ENCODE assay signal across 1 cellular context in the genomic region with DNA sequence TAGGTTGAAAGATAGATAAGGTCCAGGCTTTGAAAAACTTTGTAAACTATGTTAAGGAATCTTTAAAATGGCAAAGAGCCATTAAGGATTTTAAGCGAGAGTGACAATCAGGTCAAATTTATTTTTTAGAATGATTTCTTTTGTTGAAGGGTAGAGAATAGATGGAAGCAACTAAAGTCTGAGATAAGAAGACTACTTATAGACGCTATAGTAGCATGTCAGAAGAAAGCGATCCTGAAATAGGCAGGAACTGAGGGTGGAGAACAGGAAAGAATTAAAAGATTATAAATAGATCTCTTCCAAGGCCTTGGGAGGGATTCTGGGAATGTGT.
TF ChIP-seq lines count a peak whose summit lies in the region.

No MANE protein-coding gene starts in this region.

TF ChIP-seq in K562, 482 proteins besides CTCF, POLR2A, EP300 and RAD21 (continues in another document):
- TF ChIP-seq, protein P1, sequence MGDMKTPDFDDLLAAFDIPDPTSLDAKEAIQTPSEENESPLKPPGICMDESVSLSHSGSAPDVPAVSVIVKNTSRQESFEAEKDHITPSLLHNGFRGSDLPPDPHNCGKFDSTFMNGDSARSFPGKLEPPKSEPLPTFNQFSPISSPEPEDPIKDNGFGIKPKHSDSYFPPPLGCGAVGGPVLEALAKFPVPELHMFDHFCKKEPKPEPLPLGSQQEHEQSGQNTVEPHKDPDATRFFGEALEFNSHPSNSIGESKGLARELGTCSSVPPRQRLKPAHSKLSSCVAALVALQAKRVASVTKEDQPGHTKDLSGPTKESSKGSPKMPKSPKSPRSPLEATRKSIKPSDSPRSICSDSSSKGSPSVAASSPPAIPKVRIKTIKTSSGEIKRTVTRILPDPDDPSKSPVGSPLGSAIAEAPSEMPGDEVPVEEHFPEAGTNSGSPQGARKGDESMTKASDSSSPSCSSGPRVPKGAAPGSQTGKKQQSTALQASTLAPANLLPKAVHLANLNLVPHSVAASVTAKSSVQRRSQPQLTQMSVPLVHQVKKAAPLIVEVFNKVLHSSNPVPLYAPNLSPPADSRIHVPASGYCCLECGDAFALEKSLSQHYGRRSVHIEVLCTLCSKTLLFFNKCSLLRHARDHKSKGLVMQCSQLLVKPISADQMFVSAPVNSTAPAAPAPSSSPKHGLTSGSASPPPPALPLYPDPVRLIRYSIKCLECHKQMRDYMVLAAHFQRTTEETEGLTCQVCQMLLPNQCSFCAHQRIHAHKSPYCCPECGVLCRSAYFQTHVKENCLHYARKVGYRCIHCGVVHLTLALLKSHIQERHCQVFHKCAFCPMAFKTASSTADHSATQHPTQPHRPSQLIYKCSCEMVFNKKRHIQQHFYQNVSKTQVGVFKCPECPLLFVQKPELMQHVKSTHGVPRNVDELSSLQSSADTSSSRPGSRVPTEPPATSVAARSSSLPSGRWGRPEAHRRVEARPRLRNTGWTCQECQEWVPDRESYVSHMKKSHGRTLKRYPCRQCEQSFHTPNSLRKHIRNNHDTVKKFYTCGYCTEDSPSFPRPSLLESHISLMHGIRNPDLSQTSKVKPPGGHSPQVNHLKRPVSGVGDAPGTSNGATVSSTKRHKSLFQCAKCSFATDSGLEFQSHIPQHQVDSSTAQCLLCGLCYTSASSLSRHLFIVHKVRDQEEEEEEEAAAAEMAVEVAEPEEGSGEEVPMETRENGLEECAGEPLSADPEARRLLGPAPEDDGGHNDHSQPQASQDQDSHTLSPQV (IDR thresholded peaks at IDR 0.05), result 0 out of 2 replicates have a peak, but pooled peaks have one; percentile 5
- TF ChIP-seq, protein P2, sequence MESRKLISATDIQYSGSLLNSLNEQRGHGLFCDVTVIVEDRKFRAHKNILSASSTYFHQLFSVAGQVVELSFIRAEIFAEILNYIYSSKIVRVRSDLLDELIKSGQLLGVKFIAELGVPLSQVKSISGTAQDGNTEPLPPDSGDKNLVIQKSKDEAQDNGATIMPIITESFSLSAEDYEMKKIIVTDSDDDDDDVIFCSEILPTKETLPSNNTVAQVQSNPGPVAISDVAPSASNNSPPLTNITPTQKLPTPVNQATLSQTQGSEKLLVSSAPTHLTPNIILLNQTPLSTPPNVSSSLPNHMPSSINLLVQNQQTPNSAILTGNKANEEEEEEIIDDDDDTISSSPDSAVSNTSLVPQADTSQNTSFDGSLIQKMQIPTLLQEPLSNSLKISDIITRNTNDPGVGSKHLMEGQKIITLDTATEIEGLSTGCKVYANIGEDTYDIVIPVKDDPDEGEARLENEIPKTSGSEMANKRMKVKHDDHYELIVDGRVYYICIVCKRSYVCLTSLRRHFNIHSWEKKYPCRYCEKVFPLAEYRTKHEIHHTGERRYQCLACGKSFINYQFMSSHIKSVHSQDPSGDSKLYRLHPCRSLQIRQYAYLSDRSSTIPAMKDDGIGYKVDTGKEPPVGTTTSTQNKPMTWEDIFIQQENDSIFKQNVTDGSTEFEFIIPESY (CRISPR knock-in tag; IDR thresholded peaks at IDR 0.05), result no peak
- TF ChIP-seq, protein P3, sequence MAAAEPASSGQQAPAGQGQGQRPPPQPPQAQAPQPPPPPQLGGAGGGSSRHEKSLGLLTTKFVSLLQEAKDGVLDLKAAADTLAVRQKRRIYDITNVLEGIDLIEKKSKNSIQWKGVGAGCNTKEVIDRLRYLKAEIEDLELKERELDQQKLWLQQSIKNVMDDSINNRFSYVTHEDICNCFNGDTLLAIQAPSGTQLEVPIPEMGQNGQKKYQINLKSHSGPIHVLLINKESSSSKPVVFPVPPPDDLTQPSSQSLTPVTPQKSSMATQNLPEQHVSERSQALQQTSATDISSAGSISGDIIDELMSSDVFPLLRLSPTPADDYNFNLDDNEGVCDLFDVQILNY (CRISPR knock-in tag; IDR thresholded peaks at IDR 0.05), result no peak
- TF ChIP-seq HNRNPH1 (optimal IDR thresholded peaks at IDR 0.05; ENCODE audit: low read depth, low read length), result no peak
- TF ChIP-seq, protein P4, sequence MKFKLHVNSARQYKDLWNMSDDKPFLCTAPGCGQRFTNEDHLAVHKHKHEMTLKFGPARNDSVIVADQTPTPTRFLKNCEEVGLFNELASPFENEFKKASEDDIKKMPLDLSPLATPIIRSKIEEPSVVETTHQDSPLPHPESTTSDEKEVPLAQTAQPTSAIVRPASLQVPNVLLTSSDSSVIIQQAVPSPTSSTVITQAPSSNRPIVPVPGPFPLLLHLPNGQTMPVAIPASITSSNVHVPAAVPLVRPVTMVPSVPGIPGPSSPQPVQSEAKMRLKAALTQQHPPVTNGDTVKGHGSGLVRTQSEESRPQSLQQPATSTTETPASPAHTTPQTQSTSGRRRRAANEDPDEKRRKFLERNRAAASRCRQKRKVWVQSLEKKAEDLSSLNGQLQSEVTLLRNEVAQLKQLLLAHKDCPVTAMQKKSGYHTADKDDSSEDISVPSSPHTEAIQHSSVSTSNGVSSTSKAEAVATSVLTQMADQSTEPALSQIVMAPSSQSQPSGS (CRISPR knock-in tag; IDR thresholded peaks at IDR 0.05), result no peak
- TF ChIP-seq, protein P5, sequence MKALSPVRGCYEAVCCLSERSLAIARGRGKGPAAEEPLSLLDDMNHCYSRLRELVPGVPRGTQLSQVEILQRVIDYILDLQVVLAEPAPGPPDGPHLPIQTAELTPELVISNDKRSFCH (CRISPR knock-in tag; IDR thresholded peaks at IDR 0.05), result no peak
- TF ChIP-seq, protein P5 (tag; IDR thresholded peaks at IDR 0.05), result no peak
- no peak for TF ChIP-seq RFX1 (IDR thresholded peaks at IDR 0.05)
- no peak for TF ChIP-seq THRAP3 (IDR thresholded peaks at IDR 0.05; ENCODE audit: borderline replicate concordance)
- TF ChIP-seq GABPA (tag; conservative IDR thresholded peaks at IDR 0.05; ENCODE audit: low read depth), result 0 out of 2 replicates have a peak, but pooled peaks have one; percentile 10
- no peak for TF ChIP-seq OTX1 (CRISPR knock-in tag; IDR thresholded peaks at IDR 0.05)
- TF ChIP-seq RCOR1 (IDR thresholded peaks at IDR 0.05; ENCODE audit: borderline replicate concordance in 1 of 2, low read depth in 2 of 2, low read length in 2 of 2), result no peak
- no peak for TF ChIP-seq NR2C1 (IDR thresholded peaks at IDR 0.05)
- TF ChIP-seq NR2C1 (tag; IDR thresholded peaks at IDR 0.05), result no peak
- TF ChIP-seq, protein P6, sequence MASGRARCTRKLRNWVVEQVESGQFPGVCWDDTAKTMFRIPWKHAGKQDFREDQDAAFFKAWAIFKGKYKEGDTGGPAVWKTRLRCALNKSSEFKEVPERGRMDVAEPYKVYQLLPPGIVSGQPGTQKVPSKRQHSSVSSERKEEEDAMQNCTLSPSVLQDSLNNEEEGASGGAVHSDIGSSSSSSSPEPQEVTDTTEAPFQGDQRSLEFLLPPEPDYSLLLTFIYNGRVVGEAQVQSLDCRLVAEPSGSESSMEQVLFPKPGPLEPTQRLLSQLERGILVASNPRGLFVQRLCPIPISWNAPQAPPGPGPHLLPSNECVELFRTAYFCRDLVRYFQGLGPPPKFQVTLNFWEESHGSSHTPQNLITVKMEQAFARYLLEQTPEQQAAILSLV (tag; IDR thresholded peaks at IDR 0.05), result no peak
- TF ChIP-seq, protein P7, sequence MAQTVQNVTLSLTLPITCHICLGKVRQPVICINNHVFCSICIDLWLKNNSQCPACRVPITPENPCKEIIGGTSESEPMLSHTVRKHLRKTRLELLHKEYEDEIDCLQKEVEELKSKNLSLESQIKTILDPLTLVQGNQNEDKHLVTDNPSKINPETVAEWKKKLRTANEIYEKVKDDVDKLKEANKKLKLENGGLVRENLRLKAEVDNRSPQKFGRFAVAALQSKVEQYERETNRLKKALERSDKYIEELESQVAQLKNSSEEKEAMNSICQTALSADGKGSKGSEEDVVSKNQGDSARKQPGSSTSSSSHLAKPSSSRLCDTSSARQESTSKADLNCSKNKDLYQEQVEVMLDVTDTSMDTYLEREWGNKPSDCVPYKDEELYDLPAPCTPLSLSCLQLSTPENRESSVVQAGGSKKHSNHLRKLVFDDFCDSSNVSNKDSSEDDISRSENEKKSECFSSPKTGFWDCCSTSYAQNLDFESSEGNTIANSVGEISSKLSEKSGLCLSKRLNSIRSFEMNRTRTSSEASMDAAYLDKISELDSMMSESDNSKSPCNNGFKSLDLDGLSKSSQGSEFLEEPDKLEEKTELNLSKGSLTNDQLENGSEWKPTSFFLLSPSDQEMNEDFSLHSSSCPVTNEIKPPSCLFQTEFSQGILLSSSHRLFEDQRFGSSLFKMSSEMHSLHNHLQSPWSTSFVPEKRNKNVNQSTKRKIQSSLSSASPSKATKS (CRISPR knock-in tag; IDR thresholded peaks at IDR 0.05), result no peak
- TF ChIP-seq ZNF589 (CRISPR knock-in tag; IDR thresholded peaks at IDR 0.05; ENCODE audit: low read depth), result 0 out of 2 replicates have a peak, but pooled peaks have one; percentile 4
- peak; percentile 47; the same call in 1 of the 2 replicates for TF ChIP-seq SMARCE1 (IDR thresholded peaks at IDR 0.05)
- TF ChIP-seq XRCC4 (IDR thresholded peaks at IDR 0.05; ENCODE audit: extremely low read depth, insufficient read depth, insufficient read length), result no peak
- TF ChIP-seq ZNF274 (IDR thresholded peaks at IDR 0.05; ENCODE audit: borderline replicate concordance, low read depth, low read length), result no peak
- peak; percentile 78 for TF ChIP-seq FOSL1 (tag; conservative IDR thresholded peaks at IDR 0.05)
- TF ChIP-seq MAZ (CRISPR knock-in tag; conservative IDR thresholded peaks at IDR 0.05 in 1 of 2, IDR thresholded peaks at IDR 0.05 in 1 of 2), result no peak
- TF ChIP-seq, protein P8, sequence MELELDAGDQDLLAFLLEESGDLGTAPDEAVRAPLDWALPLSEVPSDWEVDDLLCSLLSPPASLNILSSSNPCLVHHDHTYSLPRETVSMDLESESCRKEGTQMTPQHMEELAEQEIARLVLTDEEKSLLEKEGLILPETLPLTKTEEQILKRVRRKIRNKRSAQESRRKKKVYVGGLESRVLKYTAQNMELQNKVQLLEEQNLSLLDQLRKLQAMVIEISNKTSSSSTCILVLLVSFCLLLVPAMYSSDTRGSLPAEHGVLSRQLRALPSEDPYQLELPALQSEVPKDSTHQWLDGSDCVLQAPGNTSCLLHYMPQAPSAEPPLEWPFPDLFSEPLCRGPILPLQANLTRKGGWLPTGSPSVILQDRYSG (tag; conservative IDR thresholded peaks at IDR 0.05; ENCODE audit: low read depth), result no peak
- TF ChIP-seq, protein P9, sequence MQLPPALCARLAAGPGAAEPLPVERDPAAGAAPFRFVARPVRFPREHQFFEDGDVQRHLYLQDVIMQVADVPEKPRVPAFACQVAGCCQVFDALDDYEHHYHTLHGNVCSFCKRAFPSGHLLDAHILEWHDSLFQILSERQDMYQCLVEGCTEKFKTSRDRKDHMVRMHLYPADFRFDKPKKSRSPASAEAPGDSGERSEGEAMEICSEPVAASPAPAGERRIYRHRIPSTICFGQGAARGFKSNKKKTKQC (CRISPR knock-in tag; IDR thresholded peaks at IDR 0.05), result no peak
- peak; percentile 46; the same call in 1 of the 2 replicates for TF ChIP-seq POLR2H (tag; IDR thresholded peaks at IDR 0.05; ENCODE audit: low read depth)
- TF ChIP-seq, protein P10, sequence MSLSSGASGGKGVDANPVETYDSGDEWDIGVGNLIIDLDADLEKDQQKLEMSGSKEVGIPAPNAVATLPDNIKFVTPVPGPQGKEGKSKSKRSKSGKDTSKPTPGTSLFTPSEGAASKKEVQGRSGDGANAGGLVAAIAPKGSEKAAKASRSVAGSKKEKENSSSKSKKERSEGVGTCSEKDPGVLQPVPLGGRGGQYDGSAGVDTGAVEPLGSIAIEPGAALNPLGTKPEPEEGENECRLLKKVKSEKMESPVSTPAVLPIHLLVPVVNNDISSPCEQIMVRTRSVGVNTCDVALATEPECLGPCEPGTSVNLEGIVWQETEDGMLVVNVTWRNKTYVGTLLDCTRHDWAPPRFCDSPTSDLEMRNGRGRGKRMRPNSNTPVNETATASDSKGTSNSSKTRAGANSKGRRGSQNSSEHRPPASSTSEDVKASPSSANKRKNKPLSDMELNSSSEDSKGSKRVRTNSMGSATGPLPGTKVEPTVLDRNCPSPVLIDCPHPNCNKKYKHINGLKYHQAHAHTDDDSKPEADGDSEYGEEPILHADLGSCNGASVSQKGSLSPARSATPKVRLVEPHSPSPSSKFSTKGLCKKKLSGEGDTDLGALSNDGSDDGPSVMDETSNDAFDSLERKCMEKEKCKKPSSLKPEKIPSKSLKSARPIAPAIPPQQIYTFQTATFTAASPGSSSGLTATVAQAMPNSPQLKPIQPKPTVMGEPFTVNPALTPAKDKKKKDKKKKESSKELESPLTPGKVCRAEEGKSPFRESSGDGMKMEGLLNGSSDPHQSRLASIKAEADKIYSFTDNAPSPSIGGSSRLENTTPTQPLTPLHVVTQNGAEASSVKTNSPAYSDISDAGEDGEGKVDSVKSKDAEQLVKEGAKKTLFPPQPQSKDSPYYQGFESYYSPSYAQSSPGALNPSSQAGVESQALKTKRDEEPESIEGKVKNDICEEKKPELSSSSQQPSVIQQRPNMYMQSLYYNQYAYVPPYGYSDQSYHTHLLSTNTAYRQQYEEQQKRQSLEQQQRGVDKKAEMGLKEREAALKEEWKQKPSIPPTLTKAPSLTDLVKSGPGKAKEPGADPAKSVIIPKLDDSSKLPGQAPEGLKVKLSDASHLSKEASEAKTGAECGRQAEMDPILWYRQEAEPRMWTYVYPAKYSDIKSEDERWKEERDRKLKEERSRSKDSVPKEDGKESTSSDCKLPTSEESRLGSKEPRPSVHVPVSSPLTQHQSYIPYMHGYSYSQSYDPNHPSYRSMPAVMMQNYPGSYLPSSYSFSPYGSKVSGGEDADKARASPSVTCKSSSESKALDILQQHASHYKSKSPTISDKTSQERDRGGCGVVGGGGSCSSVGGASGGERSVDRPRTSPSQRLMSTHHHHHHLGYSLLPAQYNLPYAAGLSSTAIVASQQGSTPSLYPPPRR (CRISPR knock-in tag; IDR thresholded peaks at IDR 0.05; ENCODE audit: borderline replicate concordance), result no peak
- no peak for TF ChIP-seq ZNF311 (CRISPR knock-in tag; IDR thresholded peaks at IDR 0.05)
- peak; percentile 30; the same call in 1 of the 2 replicates for TF ChIP-seq BACH1 (tag; IDR thresholded peaks at IDR 0.05)
- TF ChIP-seq POLR3A (IDR thresholded peaks at IDR 0.05; ENCODE audit: borderline replicate concordance, extremely low read depth, insufficient read depth, insufficient read length), result peak; percentile 1
- TF ChIP-seq LARP7 (IDR thresholded peaks at IDR 0.05), result no peak
- TF ChIP-seq ZNF586 (CRISPR knock-in tag; conservative IDR thresholded peaks at IDR 0.05), result no peak
- no peak for TF ChIP-seq ILK (tag; IDR thresholded peaks at IDR 0.05; ENCODE audit: borderline replicate concordance, low read depth)
- 0 out of 2 replicates have a peak, but pooled peaks have one; percentile 4 for TF ChIP-seq CXXC5 (CRISPR knock-in tag; IDR thresholded peaks at IDR 0.05)
- TF ChIP-seq, protein P11, sequence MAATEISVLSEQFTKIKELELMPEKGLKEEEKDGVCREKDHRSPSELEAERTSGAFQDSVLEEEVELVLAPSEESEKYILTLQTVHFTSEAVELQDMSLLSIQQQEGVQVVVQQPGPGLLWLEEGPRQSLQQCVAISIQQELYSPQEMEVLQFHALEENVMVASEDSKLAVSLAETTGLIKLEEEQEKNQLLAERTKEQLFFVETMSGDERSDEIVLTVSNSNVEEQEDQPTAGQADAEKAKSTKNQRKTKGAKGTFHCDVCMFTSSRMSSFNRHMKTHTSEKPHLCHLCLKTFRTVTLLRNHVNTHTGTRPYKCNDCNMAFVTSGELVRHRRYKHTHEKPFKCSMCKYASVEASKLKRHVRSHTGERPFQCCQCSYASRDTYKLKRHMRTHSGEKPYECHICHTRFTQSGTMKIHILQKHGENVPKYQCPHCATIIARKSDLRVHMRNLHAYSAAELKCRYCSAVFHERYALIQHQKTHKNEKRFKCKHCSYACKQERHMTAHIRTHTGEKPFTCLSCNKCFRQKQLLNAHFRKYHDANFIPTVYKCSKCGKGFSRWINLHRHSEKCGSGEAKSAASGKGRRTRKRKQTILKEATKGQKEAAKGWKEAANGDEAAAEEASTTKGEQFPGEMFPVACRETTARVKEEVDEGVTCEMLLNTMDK (IDR thresholded peaks at IDR 0.05; ENCODE audit: borderline replicate concordance, insufficient read depth, low read depth, low read length, poor library complexity, severe bottlenecking), result no peak
- no peak for TF ChIP-seq ZKSCAN1 (IDR thresholded peaks at IDR 0.05; ENCODE audit: low read depth, low read length)
- no peak for TF ChIP-seq RHOXF2B (CRISPR knock-in tag; conservative IDR thresholded peaks at IDR 0.05)
- TF ChIP-seq TRIM28 (IDR thresholded peaks at IDR 0.05), result no peak
